In genomic region chr14:52791204-52792096, GRCh38 we compare ENCODE assay signal across 1 cellular context.
TF ChIP-seq lines count a peak whose summit lies in the region.

Gene GNPNAT1 (minus strand): TSS chr14:52791607. CDS start chr14:52784650, 6,957 bp downstream.

TF ChIP-seq in HepG2, 621 proteins besides CTCF, POLR2A, EP300 and RAD21 (continued from another document and continues in another):
- peak; percentile 34; the same call in 1 of the 2 replicates for TF ChIP-seq ATF5 (CRISPR knock-in tag; IDR thresholded peaks at IDR 0.05; ENCODE audit: low read depth)
- TF ChIP-seq ZNF720 (CRISPR knock-in tag; IDR thresholded peaks at IDR 0.05), result 0 out of 2 replicates have a peak, but pooled peaks have one; percentile 26
- TF ChIP-seq, protein P1, sequence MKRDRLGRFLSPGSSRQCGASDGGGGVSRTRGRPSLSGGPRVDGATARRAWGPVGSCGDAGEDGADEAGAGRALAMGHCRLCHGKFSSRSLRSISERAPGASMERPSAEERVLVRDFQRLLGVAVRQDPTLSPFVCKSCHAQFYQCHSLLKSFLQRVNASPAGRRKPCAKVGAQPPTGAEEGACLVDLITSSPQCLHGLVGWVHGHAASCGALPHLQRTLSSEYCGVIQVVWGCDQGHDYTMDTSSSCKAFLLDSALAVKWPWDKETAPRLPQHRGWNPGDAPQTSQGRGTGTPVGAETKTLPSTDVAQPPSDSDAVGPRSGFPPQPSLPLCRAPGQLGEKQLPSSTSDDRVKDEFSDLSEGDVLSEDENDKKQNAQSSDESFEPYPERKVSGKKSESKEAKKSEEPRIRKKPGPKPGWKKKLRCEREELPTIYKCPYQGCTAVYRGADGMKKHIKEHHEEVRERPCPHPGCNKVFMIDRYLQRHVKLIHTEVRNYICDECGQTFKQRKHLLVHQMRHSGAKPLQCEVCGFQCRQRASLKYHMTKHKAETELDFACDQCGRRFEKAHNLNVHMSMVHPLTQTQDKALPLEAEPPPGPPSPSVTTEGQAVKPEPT (CRISPR knock-in tag; IDR thresholded peaks at IDR 0.05; ENCODE audit: low read depth), result no peak
- TF ChIP-seq SSRP1 (CRISPR knock-in tag; IDR thresholded peaks at IDR 0.05), result no peak; the same call in 1 of the 2 replicates
- peak; percentile 72; the same call in 1 of the 2 replicates for TF ChIP-seq HOXA9 (CRISPR knock-in tag; IDR thresholded peaks at IDR 0.05; ENCODE audit: borderline replicate concordance)
- peak; percentile 69; the same call in 1 of the 2 replicates for TF ChIP-seq KAT8 (CRISPR knock-in tag; IDR thresholded peaks at IDR 0.05)
- TF ChIP-seq E2F5 (CRISPR knock-in tag; conservative IDR thresholded peaks at IDR 0.05), result peak; percentile 35; the same call in 1 of the 2 replicates
- TF ChIP-seq ZNF543 (CRISPR knock-in tag; IDR thresholded peaks at IDR 0.05), result peak; percentile 88
- TF ChIP-seq, protein P2, sequence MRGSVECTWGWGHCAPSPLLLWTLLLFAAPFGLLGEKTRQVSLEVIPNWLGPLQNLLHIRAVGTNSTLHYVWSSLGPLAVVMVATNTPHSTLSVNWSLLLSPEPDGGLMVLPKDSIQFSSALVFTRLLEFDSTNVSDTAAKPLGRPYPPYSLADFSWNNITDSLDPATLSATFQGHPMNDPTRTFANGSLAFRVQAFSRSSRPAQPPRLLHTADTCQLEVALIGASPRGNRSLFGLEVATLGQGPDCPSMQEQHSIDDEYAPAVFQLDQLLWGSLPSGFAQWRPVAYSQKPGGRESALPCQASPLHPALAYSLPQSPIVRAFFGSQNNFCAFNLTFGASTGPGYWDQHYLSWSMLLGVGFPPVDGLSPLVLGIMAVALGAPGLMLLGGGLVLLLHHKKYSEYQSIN (CRISPR knock-in tag; IDR thresholded peaks at IDR 0.05; ENCODE audit: borderline replicate concordance), result no peak
- TF ChIP-seq TP53 (CRISPR knock-in tag; conservative IDR thresholded peaks at IDR 0.05), result peak; percentile 33; the same call in 1 of the 2 replicates
- no peak; the same call in 1 of the 2 replicates for TF ChIP-seq ZNF451 (CRISPR knock-in tag; IDR thresholded peaks at IDR 0.05)
- TF ChIP-seq SUZ12 (IDR thresholded peaks at IDR 0.05; ENCODE audit: low read depth, low read length), result no peak
- no peak for TF ChIP-seq MIER2 (CRISPR knock-in tag; IDR thresholded peaks at IDR 0.05)
- TF ChIP-seq E2F2 (CRISPR knock-in tag; IDR thresholded peaks at IDR 0.05; ENCODE audit: borderline replicate concordance), result no peak
- TF ChIP-seq, protein P3, sequence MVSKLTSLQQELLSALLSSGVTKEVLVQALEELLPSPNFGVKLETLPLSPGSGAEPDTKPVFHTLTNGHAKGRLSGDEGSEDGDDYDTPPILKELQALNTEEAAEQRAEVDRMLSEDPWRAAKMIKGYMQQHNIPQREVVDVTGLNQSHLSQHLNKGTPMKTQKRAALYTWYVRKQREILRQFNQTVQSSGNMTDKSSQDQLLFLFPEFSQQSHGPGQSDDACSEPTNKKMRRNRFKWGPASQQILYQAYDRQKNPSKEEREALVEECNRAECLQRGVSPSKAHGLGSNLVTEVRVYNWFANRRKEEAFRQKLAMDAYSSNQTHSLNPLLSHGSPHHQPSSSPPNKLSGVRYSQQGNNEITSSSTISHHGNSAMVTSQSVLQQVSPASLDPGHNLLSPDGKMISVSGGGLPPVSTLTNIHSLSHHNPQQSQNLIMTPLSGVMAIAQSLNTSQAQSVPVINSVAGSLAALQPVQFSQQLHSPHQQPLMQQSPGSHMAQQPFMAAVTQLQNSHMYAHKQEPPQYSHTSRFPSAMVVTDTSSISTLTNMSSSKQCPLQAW (CRISPR knock-in tag; IDR thresholded peaks at IDR 0.05), result peak; percentile 3; the same call in 1 of the 2 replicates
- no peak for TF ChIP-seq AHR (CRISPR knock-in tag; IDR thresholded peaks at IDR 0.05)
- peak; percentile 75 for TF ChIP-seq REPIN1 (CRISPR knock-in tag; IDR thresholded peaks at IDR 0.05; ENCODE audit: borderline replicate concordance, low read depth)
- TF ChIP-seq, protein P4, sequence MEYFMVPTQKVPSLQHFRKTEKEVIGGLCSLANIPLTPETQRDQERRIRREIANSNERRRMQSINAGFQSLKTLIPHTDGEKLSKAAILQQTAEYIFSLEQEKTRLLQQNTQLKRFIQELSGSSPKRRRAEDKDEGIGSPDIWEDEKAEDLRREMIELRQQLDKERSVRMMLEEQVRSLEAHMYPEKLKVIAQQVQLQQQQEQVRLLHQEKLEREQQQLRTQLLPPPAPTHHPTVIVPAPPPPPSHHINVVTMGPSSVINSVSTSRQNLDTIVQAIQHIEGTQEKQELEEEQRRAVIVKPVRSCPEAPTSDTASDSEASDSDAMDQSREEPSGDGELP (IDR thresholded peaks at IDR 0.05; ENCODE audit: borderline replicate concordance, low read depth), result peak; percentile 69
- TF ChIP-seq MAFF (IDR thresholded peaks at IDR 0.05; ENCODE audit: low read depth, low read length), result no peak
- peak; percentile 51 for TF ChIP-seq HDAC2 (CRISPR knock-in tag; IDR thresholded peaks at IDR 0.05)
- TF ChIP-seq STAT5B (CRISPR knock-in tag; IDR thresholded peaks at IDR 0.05), result no peak
- peak; percentile 78 for TF ChIP-seq HNRNPLL (IDR thresholded peaks at IDR 0.05; ENCODE audit: low read depth, low read length, poor library complexity, severe bottlenecking)
- TF ChIP-seq SNAPC2 (CRISPR knock-in tag; IDR thresholded peaks at IDR 0.05), result peak; percentile 93
- TF ChIP-seq ATM (IDR thresholded peaks at IDR 0.05; ENCODE audit: borderline replicate concordance), result no peak
- 0 out of 2 replicates have a peak, but pooled peaks have one; percentile 50 for TF ChIP-seq ZNF780A (CRISPR knock-in tag; IDR thresholded peaks at IDR 0.05)
- TF ChIP-seq SP140L (CRISPR knock-in tag; IDR thresholded peaks at IDR 0.05; ENCODE audit: borderline replicate concordance), result no peak
- TF ChIP-seq, protein P5, sequence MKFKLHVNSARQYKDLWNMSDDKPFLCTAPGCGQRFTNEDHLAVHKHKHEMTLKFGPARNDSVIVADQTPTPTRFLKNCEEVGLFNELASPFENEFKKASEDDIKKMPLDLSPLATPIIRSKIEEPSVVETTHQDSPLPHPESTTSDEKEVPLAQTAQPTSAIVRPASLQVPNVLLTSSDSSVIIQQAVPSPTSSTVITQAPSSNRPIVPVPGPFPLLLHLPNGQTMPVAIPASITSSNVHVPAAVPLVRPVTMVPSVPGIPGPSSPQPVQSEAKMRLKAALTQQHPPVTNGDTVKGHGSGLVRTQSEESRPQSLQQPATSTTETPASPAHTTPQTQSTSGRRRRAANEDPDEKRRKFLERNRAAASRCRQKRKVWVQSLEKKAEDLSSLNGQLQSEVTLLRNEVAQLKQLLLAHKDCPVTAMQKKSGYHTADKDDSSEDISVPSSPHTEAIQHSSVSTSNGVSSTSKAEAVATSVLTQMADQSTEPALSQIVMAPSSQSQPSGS (CRISPR knock-in tag; IDR thresholded peaks at IDR 0.05), result no peak
- TF ChIP-seq, protein P6, sequence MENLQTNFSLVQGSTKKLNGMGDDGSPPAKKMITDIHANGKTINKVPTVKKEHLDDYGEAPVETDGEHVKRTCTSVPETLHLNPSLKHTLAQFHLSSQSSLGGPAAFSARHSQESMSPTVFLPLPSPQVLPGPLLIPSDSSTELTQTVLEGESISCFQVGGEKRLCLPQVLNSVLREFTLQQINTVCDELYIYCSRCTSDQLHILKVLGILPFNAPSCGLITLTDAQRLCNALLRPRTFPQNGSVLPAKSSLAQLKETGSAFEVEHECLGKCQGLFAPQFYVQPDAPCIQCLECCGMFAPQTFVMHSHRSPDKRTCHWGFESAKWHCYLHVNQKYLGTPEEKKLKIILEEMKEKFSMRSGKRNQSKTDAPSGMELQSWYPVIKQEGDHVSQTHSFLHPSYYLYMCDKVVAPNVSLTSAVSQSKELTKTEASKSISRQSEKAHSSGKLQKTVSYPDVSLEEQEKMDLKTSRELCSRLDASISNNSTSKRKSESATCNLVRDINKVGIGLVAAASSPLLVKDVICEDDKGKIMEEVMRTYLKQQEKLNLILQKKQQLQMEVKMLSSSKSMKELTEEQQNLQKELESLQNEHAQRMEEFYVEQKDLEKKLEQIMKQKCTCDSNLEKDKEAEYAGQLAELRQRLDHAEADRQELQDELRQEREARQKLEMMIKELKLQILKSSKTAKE (CRISPR knock-in tag; IDR thresholded peaks at IDR 0.05; ENCODE audit: borderline replicate concordance), result peak; percentile 70; the same call in 1 of the 2 replicates
- TF ChIP-seq CC2D1A (CRISPR knock-in tag; IDR thresholded peaks at IDR 0.05), result 0 out of 2 replicates have a peak, but pooled peaks have one; percentile 84
- peak; percentile 43; the same call in 1 of the 2 replicates for TF ChIP-seq ZNF160 (CRISPR knock-in tag; IDR thresholded peaks at IDR 0.05)
- 0 out of 2 replicates have a peak, but pooled peaks have one; percentile 85 for TF ChIP-seq KLF15 (CRISPR knock-in tag; IDR thresholded peaks at IDR 0.05; ENCODE audit: borderline replicate concordance)
- TF ChIP-seq KLF11 (CRISPR knock-in tag; IDR thresholded peaks at IDR 0.05), result peak; percentile 91
- TF ChIP-seq CREB1 (IDR thresholded peaks at IDR 0.05), result peak; percentile 70
- no peak for TF ChIP-seq CREB1 (CRISPR knock-in tag; IDR thresholded peaks at IDR 0.05)
- TF ChIP-seq NCOA1 (CRISPR knock-in tag; IDR thresholded peaks at IDR 0.05), result 0 out of 2 replicates have a peak, but pooled peaks have one; percentile 18
- no peak for TF ChIP-seq ZNF282 (IDR thresholded peaks at IDR 0.05; ENCODE audit: partially characterized antibody)
- TF ChIP-seq HDAC1 (CRISPR knock-in tag; IDR thresholded peaks at IDR 0.05), result peak; percentile 92; the same call in 1 of the 2 replicates
- TF ChIP-seq TOPORS (CRISPR knock-in tag; IDR thresholded peaks at IDR 0.05), result peak; percentile 75; the same call in 1 of the 2 replicates
- TF ChIP-seq ZNF337 (CRISPR knock-in tag; IDR thresholded peaks at IDR 0.05; ENCODE audit: borderline replicate concordance, low read depth), result 0 out of 2 replicates have a peak, but pooled peaks have one; percentile 41
- no peak; the same call in 1 of the 2 replicates for TF ChIP-seq TCF7 (IDR thresholded peaks at IDR 0.05; ENCODE audit: low read depth)
- no peak for TF ChIP-seq ZFP62 (CRISPR knock-in tag; IDR thresholded peaks at IDR 0.05)
- TF ChIP-seq KDM3A (CRISPR knock-in tag; IDR thresholded peaks at IDR 0.05; ENCODE audit: low read depth), result peak; percentile 59; the same call in 1 of the 2 replicates
- TF ChIP-seq ZNF7 (CRISPR knock-in tag; IDR thresholded peaks at IDR 0.05), result no peak
- no peak for TF ChIP-seq XRCC5 (optimal IDR thresholded peaks at IDR 0.05; ENCODE audit: low read length)
- TF ChIP-seq ZBTB14 (CRISPR knock-in tag; IDR thresholded peaks at IDR 0.05), result peak; percentile 25; the same call in 1 of the 2 replicates
- TF ChIP-seq, protein P7, sequence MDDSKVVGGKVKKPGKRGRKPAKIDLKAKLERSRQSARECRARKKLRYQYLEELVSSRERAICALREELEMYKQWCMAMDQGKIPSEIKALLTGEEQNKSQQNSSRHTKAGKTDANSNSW (CRISPR knock-in tag; IDR thresholded peaks at IDR 0.05; ENCODE audit: borderline replicate concordance), result 0 out of 2 replicates have a peak, but pooled peaks have one; percentile 21
- peak; percentile 67; the same call in 1 of the 2 replicates for TF ChIP-seq PPARG (CRISPR knock-in tag; conservative IDR thresholded peaks at IDR 0.05)
- no peak for TF ChIP-seq ZNF335 (CRISPR knock-in tag; IDR thresholded peaks at IDR 0.05)
- TF ChIP-seq UBTF (CRISPR knock-in tag; IDR thresholded peaks at IDR 0.05), result peak; percentile 97
- peak; percentile 94 for TF ChIP-seq RNF2 (conservative IDR thresholded peaks at IDR 0.05; ENCODE audit: low read depth)
- TF ChIP-seq, protein P8, sequence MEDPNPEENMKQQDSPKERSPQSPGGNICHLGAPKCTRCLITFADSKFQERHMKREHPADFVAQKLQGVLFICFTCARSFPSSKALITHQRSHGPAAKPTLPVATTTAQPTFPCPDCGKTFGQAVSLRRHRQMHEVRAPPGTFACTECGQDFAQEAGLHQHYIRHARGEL (CRISPR knock-in tag; IDR thresholded peaks at IDR 0.05), result peak; percentile 80; the same call in 1 of the 2 replicates
